Comparison of ENCODE assay signal across 26 cellular contexts in the genomic region with DNA sequence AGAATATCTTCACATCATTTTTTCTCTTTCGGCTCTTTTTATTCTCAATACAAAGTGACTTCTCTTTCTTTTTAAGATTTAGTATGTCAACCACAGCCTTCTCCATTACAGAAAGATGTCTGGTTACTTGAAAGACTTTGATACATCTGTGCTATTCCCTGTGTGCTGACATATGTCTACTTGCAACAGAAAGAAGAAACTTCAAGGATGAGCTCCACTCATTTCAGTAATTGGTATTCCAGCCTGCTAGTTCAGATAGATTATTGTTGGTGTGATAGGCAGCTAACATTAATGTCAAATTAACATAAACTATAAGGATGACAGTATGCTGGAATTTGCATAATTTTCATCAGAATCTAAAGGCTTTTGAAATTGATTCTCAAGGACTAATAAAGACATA.
"Had no signal": no experiment of that assay in that cellular context is flagged by ENCODE, and none has a peak within 500 bp of the region (broad histone marks: within the 10 kb centered on the region; RNA-seq: fewer than 3 reads in every experiment).

No MANE protein-coding gene starts in this region.

- H3K27me3 ChIP-seq: stomach, suprapubic skin, testis, thyroid gland, tibial artery, tibial nerve, transverse colon, upper lobe of left lung, upper lobe of right lung, uterus, vagina had no signal

- ATAC-seq: stimulated activated effector memory CD8-positive, alpha-beta T cell treated with anti-CD3 and anti-CD28 coated beads, Interleukin-12 subunit alpha, Interleukin-12 subunit beta, amount 100 ng/mL, for 72 hours; stimulated activated memory B cell treated with anti-CD40 and anti-IgM and Interleukin-4, amounts not matched to agents 10 μg/mL and 1 μg/mL and 100 μg/mL, for 72 hours; stimulated activated naive B cell treated with anti-CD40 and anti-IgM and Interleukin-4, amounts not matched to agents 10 μg/mL and 1 μg/mL and 100 μg/mL, for 72 hours; stimulated activated naive CD8-positive, alpha-beta T cell treated with anti-CD3 and anti-CD28 coated beads, Interleukin-15, amount 100 ng/mL, for 72 hours; stimulated activated naive CD8-positive, alpha-beta T cell treated with anti-CD3 and anti-CD28 coated beads, Interleukin-15, Interleukin-2, amounts not matched to agents 100 U/mL and 50 U/mL, for 24 hours; upper lobe of right lung had no signal

- H3K4me3 ChIP-seq: stomach, suprapubic skin, testis, thoracic aorta, thyroid gland, tibial artery, tibial nerve, transverse colon, upper lobe of left lung, upper lobe of right lung, uterus, vagina had no signal

- H3K27ac ChIP-seq: stomach, suprapubic skin, testis, thoracic aorta, thyroid gland, tibial artery, tibial nerve, transverse colon, upper lobe of left lung, upper lobe of right lung, uterus, vagina had no signal

- H3K36me3 ChIP-seq: stomach, suprapubic skin, thoracic aorta, thyroid gland, tibial artery, tibial nerve, transverse colon, upper lobe of left lung, upper lobe of right lung, uterus, vagina had no signal

- H3K4me1 ChIP-seq: stomach, suprapubic skin, testis, thyroid gland, tibial artery, tibial nerve, transverse colon, upper lobe of left lung, upper lobe of right lung, uterus, vagina had no signal

- DNase-seq: stimulated activated CD4-positive, alpha-beta T cell treated with anti-CD3 and anti-CD28 coated beads, Interleukin-2, amount 100 ng/mL, for 48 hours; stimulated activated CD4-positive, alpha-beta T cell treated with anti-CD3 and anti-CD28 coated beads, Interleukin-4, amount 100 ng/mL, for 1 hour; stimulated activated CD4-positive, alpha-beta T cell treated with anti-CD3 and anti-CD28 coated beads, Interleukin-4, amount 100 ng/mL, for 24 hours; stimulated activated CD4-positive, alpha-beta T cell treated with anti-CD3 and anti-CD28 coated beads, Interleukin-4, amount 100 ng/mL, for 4 hours; stimulated activated CD8-positive, alpha-beta memory T cell treated with anti-CD3 and anti-CD28 coated beads, Interleukin-4, amount 100 ng/mL, for 48 hours; stimulated activated naive B cell treated with anti-CD40 and anti-IgM and Interleukin-4, amounts not matched to agents 10 μg/mL and 1 μg/mL and 100 μg/mL, for 72 hours; stimulated activated naive CD4-positive, alpha-beta T cell; stimulated activated naive CD4-positive, alpha-beta T cell treated with Interleukin-2 at 50 U/mL for 16 hours; stimulated activated naive CD8-positive, alpha-beta T cell treated with anti-CD3 and anti-CD28 coated beads, Interleukin-15, amount 100 ng/mL, for 72 hours; stimulated activated naive CD8-positive, alpha-beta T cell treated with anti-CD3 and anti-CD28 coated beads, Interleukin-15, Interleukin-2, amounts not matched to agents 100 U/mL and 50 U/mL, for 24 hours; stomach; substantia nigra; testis; thyroid gland; tibial artery; transverse colon; trophoblast cell; upper lobe of left lung; upper lobe of right lung; uterus had no signal

- H3K9me3 ChIP-seq: stomach, suprapubic skin, testis, thoracic aorta, thyroid gland, tibial artery, tibial nerve, transverse colon, upper lobe of left lung, upper lobe of right lung, uterus, vagina had no signal
